8 cellular contexts compared by ENCODE assay signal in genomic region chr6:127737009-127737486, GRCh38.
A peak's percentile ranks its signal among the peaks of the same experiment; 100 is the strongest.
DNase-seq lines count a peak whose midpoint lies in the region; ATAC-seq, FAIRE-seq and TF ChIP-seq lines count a peak whose summit lies in the region.

No MANE protein-coding gene starts in this region.

- no peak overlapping the region for H3K27ac Mint-ChIP-seq in memory B cell

- no peaks in the 10 kb centered on the region for H3K4me1 ChIP-seq in effector memory CD4-positive, alpha-beta T cell (ENCODE audit: control insufficient read depth, insufficient read depth, low read length, poor library complexity, severe bottlenecking)

- no peaks in the 10 kb centered on the region for H3K9me3 Mint-ChIP-seq in memory B cell

- no peak overlapping the region for H3K4me3 Mint-ChIP-seq in memory B cell

- no peaks in the 10 kb centered on the region for H3K36me3 ChIP-seq in effector memory CD4-positive, alpha-beta T cell (ENCODE audit: control insufficient read depth, insufficient read depth, low read length)

- H3K4me3 ChIP-seq in effector memory CD4-positive, alpha-beta T cell (ENCODE audit: insufficient read depth, low read depth, low read length, poor library complexity, severe bottlenecking), result no peak overlapping the region

- H3K27me3 ChIP-seq in effector memory CD4-positive, alpha-beta T cell (replicated peaks; ENCODE audit: control insufficient read depth, insufficient read depth, low read length, poor library complexity, severe bottlenecking), result no peaks in the 10 kb centered on the region

- H3K4me1 Mint-ChIP-seq in memory B cell, result peaks cover 2% of the 10 kb centered on the region

- FAIRE-seq in D721Med (lab: Jason Lieb, UNC) (peak; percentile 95), TTC549 (lab: Jason Lieb, UNC) (peak; percentile 29)

- no peak for DNase-seq in D721Med (ENCODE audit: insufficient read length, low spot score)
- peak; percentile 91 for DNase-seq in NCI-H2107 treated with DMSO at 0.1 percent for 48 hours (lab: John Stamatoyannopoulos, UW; ENCODE audit: unreplicated experiment)
- DNase-seq in effector memory CD4-positive, alpha-beta T cell, result peak in 2 of 3 donors; percentile 1 to 17
- peak in 1 of 2 donors; percentile 8 for DNase-seq in memory B cell (ENCODE audit: low spot score in 2 of 2)
- peak; percentile 57 for DNase-seq in ureter (ENCODE audit: low spot score)

- peak; percentile 73 for TF ChIP-seq CTCF in D721Med (IDR thresholded peaks at IDR 0.05; ENCODE audit: insufficient read depth, missing control alignments)

- peak; percentile 88 for ATAC-seq in GM19324 (IDR thresholded peaks at IDR 0.05; ENCODE audit: low FRiP score, unreplicated experiment)
- peak; percentile 95 for ATAC-seq in HG03175 (IDR thresholded peaks at IDR 0.05; ENCODE audit: unreplicated experiment)
- peak; percentile 55 for ATAC-seq in memory B cell (ENCODE audit: low read depth)

- H3K9me3 ChIP-seq in effector memory CD4-positive, alpha-beta T cell (ENCODE audit: control insufficient read depth, low read length), result no peaks in the 10 kb centered on the region

- peaks cover 3% of the 10 kb centered on the region for H3K27me3 Mint-ChIP-seq in memory B cell

- no peaks in the 10 kb centered on the region for H3K36me3 Mint-ChIP-seq in memory B cell

- H3K27ac ChIP-seq in effector memory CD4-positive, alpha-beta T cell (ENCODE audit: insufficient read depth, low read length, poor library complexity, severe bottlenecking), result peak overlapping the region; percentile 14
